ENCODE assay signal across 28 cellular contexts in the genomic region with DNA sequence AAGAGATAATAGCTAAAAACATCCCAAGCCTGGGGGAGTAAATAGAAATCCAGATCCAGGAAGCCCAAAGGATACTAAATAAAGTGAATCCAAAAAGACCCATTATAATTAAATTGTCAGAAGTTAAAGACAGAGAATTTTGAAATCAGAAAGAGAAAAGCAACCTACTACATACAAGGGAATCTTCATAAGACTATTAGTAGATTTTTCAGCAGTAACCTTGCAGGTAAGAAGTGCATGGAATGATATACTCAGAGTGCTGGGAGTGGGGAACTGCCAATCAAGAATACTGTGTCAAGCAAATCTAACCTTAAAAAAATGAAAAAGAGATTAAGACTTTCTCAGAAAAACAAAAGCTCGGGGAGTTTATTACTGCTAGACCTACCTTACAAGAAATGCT. TPM values are rescaled to one million over a fixed set of nuclear protein-coding genes. Genes with fewer than 3 reads are reported as not detected.
"Had no signal": no experiment of that assay in that cellular context is flagged by ENCODE, and none has a peak within 500 bp of the region (broad histone marks: within the 10 kb centered on the region; RNA-seq: fewer than 3 reads in every experiment).

No MANE protein-coding gene starts in this region.

- DNase-seq: colonic mucosa; cortex of kidney; effector memory CD4-positive, alpha-beta T cell; esophagus squamous epithelium; foreskin fibroblast; foreskin melanocyte; gastrocnemius medialis; glutamatergic neuron; head of caudate nucleus; heart right ventricle; hippocampal formation; left cardiac atrium; left lung; left ventricle myocardium superior; lower lobe of right lung; mesenchymal stem cell; mucosa of descending colon; naive B cell; naive thymus-derived CD8-positive, alpha-beta T cell had no signal

- H3K4me1 Mint-ChIP-seq: mesothelial cell of epicardium, naive B cell had no signal

- FAIRE-seq: endothelial cell of umbilical vein, islet of Langerhans, keratinocyte had no signal

- H3K27ac Mint-ChIP-seq: dendritic cell treated with granulocyte-macrophage colony-stimulating factor and Interleukin-4, amounts not matched to agents 40 ng/mL and 50 ng/mL, for 4 days; mesothelial cell of epicardium had no signal

- H3K27ac ChIP-seq: colonic mucosa, esophagus squamous epithelium, gastrocnemius medialis, heart right ventricle, left lung, lower lobe of right lung had no signal

- H3K27me3 ChIP-seq: colonic mucosa, esophagus squamous epithelium, gastrocnemius medialis, heart right ventricle, left lung had no signal

- H3K4me1 ChIP-seq: colonic mucosa, esophagus squamous epithelium, gastrocnemius medialis, heart right ventricle, left lung, lower lobe of right lung had no signal

- H3K4me3 Mint-ChIP-seq: dendritic cell treated with granulocyte-macrophage colony-stimulating factor and Interleukin-4, amounts not matched to agents 40 ng/mL and 50 ng/mL, for 4 days; mesothelial cell of epicardium; naive thymus-derived CD8-positive, alpha-beta T cell had no signal

- H3K36me3 ChIP-seq: colonic mucosa, esophagus squamous epithelium, gastrocnemius medialis, heart right ventricle, left lung, lower lobe of right lung had no signal

- H3K4me3 ChIP-seq: colonic mucosa, esophagus squamous epithelium, gastrocnemius medialis, heart right ventricle, left lung, lower lobe of right lung, mucosa of descending colon had no signal

- ATAC-seq: esophagus mucosa; gastrocnemius medialis; heart right ventricle; left cardiac atrium; left lung; left ventricle myocardium superior; lower lobe of right lung; mucosa of descending colon; naive thymus-derived CD8-positive, alpha-beta T cell had no signal

- H3K27me3 Mint-ChIP-seq: naive B cell; naive thymus-derived CD8-positive, alpha-beta T cell had no signal

- H3K36me3 Mint-ChIP-seq: mesothelial cell of epicardium had no signal

RNA-seq across cellular contexts. Expression of a gene that starts 13.2 kb away (rescaled TPM):
- total RNA-seq: epithelial cell of proximal tubule, kidney epithelial cell, mesothelial cell of epicardium, myocyte had no signal
- polyA plus RNA-seq: keratinocyte had no signal

RNA-seq across cellular contexts. Expression of a gene that starts 17.7 kb away (rescaled TPM):
- total RNA-seq: epithelial cell of proximal tubule, mesothelial cell of epicardium had no signal

RNA-seq across cellular contexts. Expression of a gene that starts 34.0 kb away (rescaled TPM):
- total RNA-seq: epithelial cell of proximal tubule, mesothelial cell of epicardium, myocyte had no signal
- polyA plus RNA-seq: keratinocyte had no signal
